In genomic region chr20:44442298-44443070, GRCh38 we compare ENCODE assay signal across 1 cellular context.
TF ChIP-seq lines count a peak whose summit lies in the region.

No MANE protein-coding gene starts in this region.

TF ChIP-seq in HEK293, 187 proteins besides CTCF, POLR2A, EP300 and RAD21 (continued from another document):
- TF ChIP-seq ZNF707 (tag by site-specific recombination; IDR thresholded peaks at IDR 0.05) = no peak
